In the genomic region with DNA sequence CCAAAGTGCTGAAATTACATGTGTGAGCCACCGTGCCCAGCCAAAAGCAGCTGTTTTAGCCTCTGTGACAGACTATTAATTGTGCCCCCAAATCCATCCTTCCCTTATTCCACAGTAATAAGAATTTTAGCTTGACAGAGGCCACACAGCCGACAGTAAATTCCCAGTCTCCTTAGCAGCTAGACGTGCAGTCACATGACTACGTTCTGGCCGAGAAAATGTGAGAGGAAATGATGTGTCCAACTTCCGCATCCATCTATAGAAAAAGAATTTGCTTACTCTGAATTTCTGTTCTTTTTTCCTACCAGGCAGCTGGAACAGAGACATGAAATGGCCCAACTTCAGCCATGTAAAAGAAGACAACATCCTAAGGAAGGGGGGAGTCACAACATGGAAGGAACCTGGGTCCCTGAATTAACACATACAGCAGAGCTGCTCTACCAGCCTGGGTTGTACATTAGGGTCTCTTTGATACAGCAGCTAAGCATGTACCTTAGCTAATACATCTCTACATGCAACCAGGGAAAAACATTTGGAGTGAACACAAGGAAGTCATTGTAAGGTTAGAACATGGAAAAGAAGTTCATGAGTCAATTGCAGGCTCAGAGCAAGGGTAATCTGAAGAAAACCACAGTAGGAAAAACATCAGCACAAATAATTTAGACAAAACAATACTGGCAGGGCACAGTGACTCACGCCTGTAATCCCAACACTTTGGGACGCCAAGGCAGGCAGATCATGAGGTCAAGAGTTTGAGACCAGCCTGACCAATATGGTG, we compare ENCODE assay signal across 2 cellular contexts.
A peak's percentile ranks its signal among the peaks of the same experiment; 100 is the strongest.
TF ChIP-seq lines count a peak whose summit lies in the region.

No MANE protein-coding gene starts in this region.

TF ChIP-seq in K562, 482 proteins besides CTCF, POLR2A, EP300 and RAD21:
- no peak for TF ChIP-seq SNRNP70 (optimal IDR thresholded peaks at IDR 0.05; ENCODE audit: low read depth, low read length)
- TF ChIP-seq NR4A1 (CRISPR knock-in tag; IDR thresholded peaks at IDR 0.05) = no peak
- TF ChIP-seq NR4A1 (tag; IDR thresholded peaks at IDR 0.05) = no peak
- TF ChIP-seq, protein P1, sequence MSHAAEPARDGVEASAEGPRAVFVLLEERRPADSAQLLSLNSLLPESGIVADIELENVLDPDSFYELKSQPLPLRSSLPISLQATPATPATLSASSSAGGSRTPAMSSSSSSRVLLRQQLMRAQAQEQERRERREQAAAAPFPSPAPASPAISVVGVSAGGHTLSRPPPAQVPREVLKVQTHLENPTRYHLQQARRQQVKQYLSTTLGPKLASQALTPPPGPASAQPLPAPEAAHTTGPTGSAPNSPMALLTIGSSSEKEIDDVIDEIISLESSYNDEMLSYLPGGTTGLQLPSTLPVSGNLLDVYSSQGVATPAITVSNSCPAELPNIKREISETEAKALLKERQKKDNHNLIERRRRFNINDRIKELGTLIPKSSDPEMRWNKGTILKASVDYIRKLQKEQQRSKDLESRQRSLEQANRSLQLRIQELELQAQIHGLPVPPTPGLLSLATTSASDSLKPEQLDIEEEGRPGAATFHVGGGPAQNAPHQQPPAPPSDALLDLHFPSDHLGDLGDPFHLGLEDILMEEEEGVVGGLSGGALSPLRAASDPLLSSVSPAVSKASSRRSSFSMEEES (CRISPR knock-in tag; IDR thresholded peaks at IDR 0.05) = peak; percentile 67

TF ChIP-seq in SK-N-SH, 30 proteins besides CTCF, POLR2A, EP300 and RAD21:
- TF ChIP-seq NFIC (IDR thresholded peaks at IDR 0.05; ENCODE audit: borderline replicate concordance) = no peak
- TF ChIP-seq YY1 (IDR thresholded peaks at IDR 0.05; ENCODE audit: low read depth) = no peak
- TF ChIP-seq FOXJ3 (CRISPR knock-in tag; IDR thresholded peaks at IDR 0.05) = no peak
- TF ChIP-seq CHD2 (IDR thresholded peaks at IDR 0.05; ENCODE audit: low read length, partially characterized antibody) = no peak
- TF ChIP-seq MEF2A (IDR thresholded peaks at IDR 0.05; ENCODE audit: borderline replicate concordance, low read depth) = no peak
- TF ChIP-seq POLR2AphosphoS5 (IDR thresholded peaks at IDR 0.05; ENCODE audit: low read depth, low read length) = no peak
- TF ChIP-seq TEAD4 (IDR thresholded peaks at IDR 0.05; ENCODE audit: borderline replicate concordance, insufficient read depth) = no peak
- no peak for TF ChIP-seq JUND (IDR thresholded peaks at IDR 0.05)
- TF ChIP-seq SIN3A (IDR thresholded peaks at IDR 0.05; ENCODE audit: borderline replicate concordance, low read depth, low read length) = no peak
- TF ChIP-seq, protein P2, sequence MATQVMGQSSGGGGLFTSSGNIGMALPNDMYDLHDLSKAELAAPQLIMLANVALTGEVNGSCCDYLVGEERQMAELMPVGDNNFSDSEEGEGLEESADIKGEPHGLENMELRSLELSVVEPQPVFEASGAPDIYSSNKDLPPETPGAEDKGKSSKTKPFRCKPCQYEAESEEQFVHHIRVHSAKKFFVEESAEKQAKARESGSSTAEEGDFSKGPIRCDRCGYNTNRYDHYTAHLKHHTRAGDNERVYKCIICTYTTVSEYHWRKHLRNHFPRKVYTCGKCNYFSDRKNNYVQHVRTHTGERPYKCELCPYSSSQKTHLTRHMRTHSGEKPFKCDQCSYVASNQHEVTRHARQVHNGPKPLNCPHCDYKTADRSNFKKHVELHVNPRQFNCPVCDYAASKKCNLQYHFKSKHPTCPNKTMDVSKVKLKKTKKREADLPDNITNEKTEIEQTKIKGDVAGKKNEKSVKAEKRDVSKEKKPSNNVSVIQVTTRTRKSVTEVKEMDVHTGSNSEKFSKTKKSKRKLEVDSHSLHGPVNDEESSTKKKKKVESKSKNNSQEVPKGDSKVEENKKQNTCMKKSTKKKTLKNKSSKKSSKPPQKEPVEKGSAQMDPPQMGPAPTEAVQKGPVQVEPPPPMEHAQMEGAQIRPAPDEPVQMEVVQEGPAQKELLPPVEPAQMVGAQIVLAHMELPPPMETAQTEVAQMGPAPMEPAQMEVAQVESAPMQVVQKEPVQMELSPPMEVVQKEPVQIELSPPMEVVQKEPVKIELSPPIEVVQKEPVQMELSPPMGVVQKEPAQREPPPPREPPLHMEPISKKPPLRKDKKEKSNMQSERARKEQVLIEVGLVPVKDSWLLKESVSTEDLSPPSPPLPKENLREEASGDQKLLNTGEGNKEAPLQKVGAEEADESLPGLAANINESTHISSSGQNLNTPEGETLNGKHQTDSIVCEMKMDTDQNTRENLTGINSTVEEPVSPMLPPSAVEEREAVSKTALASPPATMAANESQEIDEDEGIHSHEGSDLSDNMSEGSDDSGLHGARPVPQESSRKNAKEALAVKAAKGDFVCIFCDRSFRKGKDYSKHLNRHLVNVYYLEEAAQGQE (IDR thresholded peaks at IDR 0.05; ENCODE audit: low read depth, low read length) = no peak
- no peak for TF ChIP-seq RXRA (IDR thresholded peaks at IDR 0.05; ENCODE audit: borderline replicate concordance, low read depth)
- TF ChIP-seq, protein P3, sequence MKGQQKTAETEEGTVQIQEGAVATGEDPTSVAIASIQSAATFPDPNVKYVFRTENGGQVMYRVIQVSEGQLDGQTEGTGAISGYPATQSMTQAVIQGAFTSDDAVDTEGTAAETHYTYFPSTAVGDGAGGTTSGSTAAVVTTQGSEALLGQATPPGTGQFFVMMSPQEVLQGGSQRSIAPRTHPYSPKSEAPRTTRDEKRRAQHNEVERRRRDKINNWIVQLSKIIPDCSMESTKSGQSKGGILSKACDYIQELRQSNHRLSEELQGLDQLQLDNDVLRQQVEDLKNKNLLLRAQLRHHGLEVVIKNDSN (IDR thresholded peaks at IDR 0.05; ENCODE audit: borderline replicate concordance, low read depth) = no peak
- no peak for TF ChIP-seq TCF12 (IDR thresholded peaks at IDR 0.05)
- TF ChIP-seq EZH2phosphoT487 (IDR thresholded peaks at IDR 0.05; ENCODE audit: borderline replicate concordance, low read depth) = no peak
- TF ChIP-seq, protein P4, sequence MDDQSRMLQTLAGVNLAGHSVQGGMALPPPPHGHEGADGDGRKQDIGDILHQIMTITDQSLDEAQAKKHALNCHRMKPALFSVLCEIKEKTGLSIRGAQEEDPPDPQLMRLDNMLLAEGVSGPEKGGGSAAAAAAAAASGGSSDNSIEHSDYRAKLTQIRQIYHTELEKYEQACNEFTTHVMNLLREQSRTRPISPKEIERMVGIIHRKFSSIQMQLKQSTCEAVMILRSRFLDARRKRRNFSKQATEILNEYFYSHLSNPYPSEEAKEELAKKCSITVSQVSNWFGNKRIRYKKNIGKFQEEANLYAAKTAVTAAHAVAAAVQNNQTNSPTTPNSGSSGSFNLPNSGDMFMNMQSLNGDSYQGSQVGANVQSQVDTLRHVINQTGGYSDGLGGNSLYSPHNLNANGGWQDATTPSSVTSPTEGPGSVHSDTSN (IDR thresholded peaks at IDR 0.05) = no peak
- no peak for TF ChIP-seq FOSL2 (IDR thresholded peaks at IDR 0.05; ENCODE audit: borderline replicate concordance, low read depth)
- TF ChIP-seq, protein P5, sequence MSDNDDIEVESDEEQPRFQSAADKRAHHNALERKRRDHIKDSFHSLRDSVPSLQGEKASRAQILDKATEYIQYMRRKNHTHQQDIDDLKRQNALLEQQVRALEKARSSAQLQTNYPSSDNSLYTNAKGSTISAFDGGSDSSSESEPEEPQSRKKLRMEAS (IDR thresholded peaks at IDR 0.05; ENCODE audit: low read depth) = no peak
- TF ChIP-seq NRF1 (IDR thresholded peaks at IDR 0.05; ENCODE audit: low read depth, low read length) = no peak
- TF ChIP-seq MXI1 (IDR thresholded peaks at IDR 0.05; ENCODE audit: low read depth, low read length) = no peak
